ENCODE assay signal across 31 cellular contexts in the genomic region with DNA sequence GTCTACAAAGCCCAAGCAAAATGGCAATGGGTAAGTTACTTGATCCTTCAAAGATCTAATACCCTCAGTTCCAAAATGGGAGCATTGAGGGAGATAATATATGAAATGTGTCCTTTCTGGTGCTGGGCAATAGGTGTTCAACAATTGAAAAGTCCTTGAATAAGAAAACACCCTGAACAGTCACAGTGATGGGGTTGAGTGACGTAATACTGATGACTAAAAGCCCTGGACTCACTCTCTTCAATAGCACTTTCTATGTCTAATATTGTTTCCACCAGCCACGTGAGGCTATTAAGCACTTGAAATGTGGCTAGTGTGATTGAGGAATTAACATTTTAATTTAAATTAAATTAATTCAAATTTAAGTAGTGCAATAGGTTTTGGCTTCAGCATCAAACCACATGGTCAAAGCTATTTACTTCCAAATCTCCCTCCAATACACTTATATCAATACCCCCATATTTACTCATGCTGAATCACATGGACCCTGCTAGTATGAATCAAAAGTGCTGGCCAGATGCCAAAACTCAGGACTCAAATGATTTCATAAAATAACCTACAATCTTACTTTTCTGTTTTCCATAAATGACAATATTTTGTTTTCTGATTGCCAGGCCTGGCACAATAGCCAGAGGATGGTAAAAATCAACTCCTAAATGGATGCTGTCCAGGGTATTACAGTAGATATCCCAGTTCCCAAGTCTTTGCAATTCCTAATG.
"Had no signal": no experiment of that assay in that cellular context is flagged by ENCODE, and none has a peak within 500 bp of the region (broad histone marks: within the 10 kb centered on the region; RNA-seq: fewer than 3 reads in every experiment).

No MANE protein-coding gene starts in this region.

- H2AFZ ChIP-seq: PC-9 had no signal

- ATAC-seq: activated CD8-positive, alpha-beta T cell treated with anti-CD3 and anti-CD28 coated beads, Interleukin-2, amount 10 ng/mL, durations not matched to agents 7 days and 5 days; activated naive CD4-positive, alpha-beta T cell treated with anti-CD3 and anti-CD28 coated beads, Interleukin-2, amount 50 U/mL, for 72 hours; activated T-cell treated with anti-CD3 and anti-CD28 coated beads, Interleukin-2, amount 50 U/mL, for 4 hours had no signal

- H3K4me2 ChIP-seq: PC-9 had no signal

- H3K4me1 ChIP-seq: adrenal gland had no signal

- FAIRE-seq: RCC 7860 had no signal

- H3K36me3 ChIP-seq: adrenal gland, brain microvascular endothelial cell, cardiac muscle cell, MG63 had no signal

- DNase-seq: activated CD4-positive, alpha-beta T cell treated with anti-CD3 and anti-CD28 coated beads, Interleukin-2, amount 10 ng/mL, durations not matched to agents 7 days and 5 days; activated CD4-positive, alpha-beta T cell treated with anti-CD3 and anti-CD28 coated beads, Interleukin-2, amount 50 U/mL, for 48 hours; activated CD8-positive, alpha-beta T cell treated with anti-CD3 and anti-CD28 coated beads, Interleukin-2, amount 10 ng/mL, durations not matched to agents 7 days and 5 days; activated gamma-delta T cell treated with Interleukin-2 at 50 U/mL for 16 hours; activated naive CD4-positive, alpha-beta T cell treated with anti-CD3 and anti-CD28 coated beads for 36 hours; activated T-cell treated with anti-CD3 and anti-CD28 coated beads for 4 hours; activated T-cell treated with anti-CD3 and anti-CD28 coated beads, Interleukin-2, amount 50 U/mL, for 4 hours; adrenal gland; anterior cingulate cortex; brain microvascular endothelial cell; Karpas-422; MG63; NCI-H1048; NCI-H1105 treated with DMSO at 0.1 percent for 48 hours; NCI-H1436; NCI-H1694; NCI-H1930; NCI-H2081 treated with DMSO at 0.1 percent for 48 hours; NCI-H226; NCI-H446 treated with DMSO at 0.1 percent for 48 hours; NCI-H524; NCI-H69; PC-9; Right ventricle myocardium superior; SW 1271; T-helper 1 cell; T-helper 2 cell; T-helper 9 cell had no signal

- H3K27me3 ChIP-seq: adrenal gland, brain microvascular endothelial cell, cardiac muscle cell, MG63 had no signal

- H3K27ac ChIP-seq: adrenal gland, brain microvascular endothelial cell, cardiac muscle cell, PC-9 had no signal

- H3K9me3 ChIP-seq: adrenal gland, MG63 had no signal

- H3K4me3 ChIP-seq: adrenal gland, cardiac muscle cell, MG63, PC-9 had no signal
